In genomic region chr11:3942160-3942955, GRCh38 we compare ENCODE assay signal across 11 cellular contexts.
DNase-seq lines count a peak whose midpoint lies in the region; ATAC-seq and TF ChIP-seq lines count a peak whose summit lies in the region.
"Had no signal": no experiment of that assay in that cellular context is flagged by ENCODE, and none has a peak within 500 bp of the region (broad histone marks: within the 10 kb centered on the region; RNA-seq: fewer than 3 reads in every experiment).

No MANE protein-coding gene starts in this region.

- H3K4me1 ChIP-seq in OCI-LY7 (ENCODE audit: insufficient read depth, low read length, poor library complexity, severe bottlenecking) = peaks cover 33% of the 10 kb centered on the region
- H3K4me1 ChIP-seq in upper lobe of right lung = peaks cover 55% of the 10 kb centered on the region

- POLR2A ChIA-PET in OCI-LY7 (lab: Charles Lee) = interaction anchor here (0.5 to 1.2 kb wide), 3 partner anchors 74 to 212 kb away, joined by 3 to 5 read pairs (median 3); no protein-coding TSS in a partner anchor

- H3K36me3 Mint-ChIP-seq in activated naive CD4-positive, alpha-beta T cell treated with anti-CD3 and anti-CD28 coated beads for 36 hours (ENCODE audit: low read depth) = peaks cover 12% of the 10 kb centered on the region
- peaks cover 0 to 11% (median 0%) of the 10 kb centered on the region in 3 donors for H3K36me3 Mint-ChIP-seq in immature natural killer cell

- peaks cover 4% of the 10 kb centered on the region for H3K9me3 Mint-ChIP-seq in activated naive CD4-positive, alpha-beta T cell treated with anti-CD3 and anti-CD28 coated beads for 36 hours
- H3K9me3 Mint-ChIP-seq in immature natural killer cell = no peaks in the 10 kb centered on the region

- TF ChIP-seq CTCF in OCI-LY7 (conservative IDR thresholded peaks at IDR 0.05; ENCODE audit: low read length) (no peak), upper lobe of right lung (IDR thresholded peaks at IDR 0.05) (no peak)

- H4K20me1 ChIP-seq in OCI-LY7 (ENCODE audit: insufficient read depth, low read length) = no peaks in the 10 kb centered on the region
- H4K20me1 ChIP-seq: BLaER1 had no signal

- no TSS peak for BruUV-seq in OCI-LY7 (replicated peaks; lab: Mats Ljungman, UMichigan)

- peak overlapping the region; percentile 72 for H3K27ac Mint-ChIP-seq in activated naive CD4-positive, alpha-beta T cell treated with anti-CD3 and anti-CD28 coated beads for 36 hours
- H3K27ac Mint-ChIP-seq in immature natural killer cell = peak overlapping the region; percentile 89 to 98 (median 93)

- no peak for ATAC-seq in upper lobe of right lung
- no peak for ATAC-seq in HG02759 (IDR thresholded peaks at IDR 0.05; ENCODE audit: unreplicated experiment)

- H3K9me3 ChIP-seq in OCI-LY7 (ENCODE audit: low read length) (peaks cover 8% of the 10 kb centered on the region; the same call in 1 of the 2 replicates), upper lobe of right lung (no peaks in the 10 kb centered on the region)
- H3K9me3 ChIP-seq: BLaER1 had no signal

- peak overlapping the region; percentile 33 for H3K27ac ChIP-seq in OCI-LY7 (ENCODE audit: low read depth, low read length, poor library complexity, severe bottlenecking)
- H3K27ac ChIP-seq in upper lobe of right lung = peak overlapping the region; percentile 6
- no peak overlapping the region for H3K27ac ChIP-seq in substantia nigra (ENCODE audit: low read depth, low read length, poor library complexity, severe bottlenecking)
- H3K27ac ChIP-seq: BLaER1, SK-N-MC had no signal

- H3K4me1 Mint-ChIP-seq in activated naive CD4-positive, alpha-beta T cell treated with anti-CD3 and anti-CD28 coated beads for 36 hours (ENCODE audit: low read depth) = peaks cover 74% of the 10 kb centered on the region
- peaks cover 91% of the 10 kb centered on the region in 2 donors for H3K4me1 Mint-ChIP-seq in immature natural killer cell

- H3K79me2 ChIP-seq in OCI-LY7 (ENCODE audit: insufficient read depth, low read depth, low read length) = peaks cover 6% of the 10 kb centered on the region; the same call in 1 of the 2 replicates

- H3K27me3 Mint-ChIP-seq in activated naive CD4-positive, alpha-beta T cell treated with anti-CD3 and anti-CD28 coated beads for 36 hours (ENCODE audit: low read depth) = no peaks in the 10 kb centered on the region
- H3K27me3 Mint-ChIP-seq in immature natural killer cell (ENCODE audit: low read depth in 3 of 3) = peaks cover 0 to 8% (median 0%) of the 10 kb centered on the region in 3 donors

- no peaks in the 10 kb centered on the region for H3K27me3 ChIP-seq in upper lobe of right lung
- H3K27me3 ChIP-seq: BLaER1 had no signal

- H3K36me3 ChIP-seq in OCI-LY7 (ENCODE audit: insufficient read depth, low read length) = peaks cover 19% of the 10 kb centered on the region
- no peaks in the 10 kb centered on the region for H3K36me3 ChIP-seq in upper lobe of right lung
- H3K36me3 ChIP-seq: BLaER1 had no signal

- no peaks in the 10 kb centered on the region for H3K9me2 ChIP-seq in OCI-LY7 (ENCODE audit: insufficient read depth, low read length)

- H3K4me3 Mint-ChIP-seq in activated naive CD4-positive, alpha-beta T cell treated with anti-CD3 and anti-CD28 coated beads for 36 hours = no peak overlapping the region
- H3K4me3 Mint-ChIP-seq in immature natural killer cell = peak overlapping the region; percentile 51 to 82 (median 77)

- H3K4me2 ChIP-seq in OCI-LY7 (ENCODE audit: low read length) = peak overlapping the region; percentile 9; the same call in 1 of the 2 replicates
- H3K4me2 ChIP-seq: BLaER1 had no signal

- intact Hi-C loops in activated naive CD4-positive, alpha-beta T cell treated with anti-CD3 and anti-CD28 coated beads for 36 hours (cut with micrococcal nuclease) = loop anchor here (1.0 to 2.0 kb wide), 3 partner anchors 16 to 88 kb away; no protein-coding TSS in a partner anchor
- intact Hi-C loops in OCI-LY7 (cut with micrococcal nuclease; ENCODE audit: unreplicated experiment) = no loop called here
- intact Hi-C loops in upper lobe of right lung (cut with DNase I) = no loop called here

- H3K4me3 ChIP-seq in OCI-LY7 (ENCODE audit: low read depth, low read length, poor library complexity, severe bottlenecking) = no peak overlapping the region
- H3K4me3 ChIP-seq in upper lobe of right lung = no peak overlapping the region
- H3K4me3 ChIP-seq: BLaER1, SK-N-MC had no signal

- no peak overlapping the region for H2AFZ ChIP-seq in OCI-LY7 (ENCODE audit: low read length)

- peak; percentile 18 for DNase-seq in activated naive CD4-positive, alpha-beta T cell treated with anti-CD3 and anti-CD28 coated beads for 36 hours
- no peak for DNase-seq in activated naive CD4-positive, alpha-beta T cell (lab: John Stamatoyannopoulos, UW)
- DNase-seq in OCI-LY7 (ENCODE audit: low spot score) (peak; percentile 42), immature natural killer cell (peak; percentile 39 to 51 (median 43)), upper lobe of right lung (no peak), COLO829 (ENCODE audit: low spot score) (no peak), substantia nigra (lab: John Stamatoyannopoulos, UW) (no peak)
- DNase-seq: NCI-H1930 had no signal

- CTCF ChIA-PET in activated naive CD4-positive, alpha-beta T cell treated with anti-CD3 and anti-CD28 coated beads for 36 hours (lab: Charles Lee) = interaction anchor here (0.8 to 1.2 kb wide), 3 partner anchors 10 to 88 kb away, joined by 3 to 4 read pairs (median 3); no protein-coding TSS in a partner anchor
- CTCF ChIA-PET in OCI-LY7 (lab: Charles Lee; ENCODE audit: unreplicated experiment) = interaction anchor here (0.7 kb wide), 1 partner anchor 47 kb away, joined by 3 read pairs; no protein-coding TSS in a partner anchor

Comparison
In these comparisons a context has a peak if more than half of its experiments do, and no peak if none do; other contexts are left out.
1. DNase-seq: peak in activated naive CD4-positive, alpha-beta T cell treated with anti-CD3 and anti-CD28 coated beads for 36 hours (single experiment), OCI-LY7 (single experiment) and immature natural killer cell (3 of 3); none in activated naive CD4-positive, alpha-beta T cell (0 of 4), upper lobe of right lung (single experiment), COLO829 (single experiment) and substantia nigra (0 of 49).